ENCODE assay signal across 8 cellular contexts in the genomic region with DNA sequence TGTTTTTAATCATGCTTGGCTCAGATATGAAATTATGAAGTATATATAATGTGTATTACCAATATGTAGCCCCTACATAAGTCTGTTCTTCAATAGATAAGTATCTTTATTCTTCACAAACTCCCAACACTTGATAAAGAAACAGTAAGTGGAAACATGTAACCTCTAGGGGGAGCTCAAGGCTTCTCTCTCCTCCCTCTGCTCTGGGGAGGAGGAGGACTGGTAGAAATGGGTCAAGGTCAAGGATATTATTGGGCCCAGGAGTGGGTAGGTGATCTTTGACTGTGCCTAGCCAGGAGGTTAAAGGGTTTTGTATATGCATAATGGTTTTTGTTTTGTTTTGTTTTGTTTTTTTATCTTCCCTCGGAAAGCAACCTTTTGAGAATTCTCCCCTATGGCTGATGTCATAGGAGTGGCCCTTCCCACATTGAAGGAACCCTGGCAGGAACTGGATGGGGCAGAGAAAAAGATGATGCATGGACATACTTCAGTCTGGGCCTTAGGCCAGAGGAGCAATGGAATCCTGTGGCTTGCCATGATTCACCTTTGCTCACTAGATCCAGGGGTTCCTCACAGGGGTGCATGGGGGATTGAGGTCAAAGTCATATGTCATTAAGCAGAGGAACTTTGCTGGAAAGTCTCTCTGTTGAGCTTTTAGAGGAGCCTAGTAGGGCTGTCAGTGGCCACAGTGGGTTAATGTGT.
DNase-seq lines count a peak whose midpoint lies in the region; ATAC-seq and TF ChIP-seq lines count a peak whose summit lies in the region.

No MANE protein-coding gene starts in this region.

- H3K27ac Mint-ChIP-seq in activated CD8-positive, alpha-beta T cell treated with anti-CD3 and anti-CD28 coated beads for 36 hours, result peak overlapping the region; percentile 66
- no peak overlapping the region for H3K27ac Mint-ChIP-seq in glutamatergic neuron (ENCODE audit: unreplicated experiment)

- DNase-seq in AML-193 (lab: John Stamatoyannopoulos, UW) (peak; percentile 6), GM12864 (ENCODE audit: low read depth) (no peak), NCI-H1694 treated with DMSO at 0.1 percent for 48 hours (lab: John Stamatoyannopoulos, UW) (peak; percentile 56), glutamatergic neuron (no peak)
- peak; percentile 20 for DNase-seq in activated CD8-positive, alpha-beta T cell treated with anti-CD3 and anti-CD28 coated beads for 36 hours
- DNase-seq in stimulated activated naive CD8-positive, alpha-beta T cell treated with anti-CD3 and anti-CD28 coated beads, Interleukin-15, Interleukin-2, amounts not matched to agents 100 U/mL and 50 U/mL, for 24 hours, result no peak

- H3K36me3 Mint-ChIP-seq in activated CD8-positive, alpha-beta T cell treated with anti-CD3 and anti-CD28 coated beads for 36 hours (ENCODE audit: low read depth), result peaks cover 19% of the 10 kb centered on the region
- H3K36me3 Mint-ChIP-seq in glutamatergic neuron (ENCODE audit: unreplicated experiment), result no peaks in the 10 kb centered on the region

- peak; percentile 74 for ATAC-seq in activated CD8-positive, alpha-beta T cell treated with anti-CD3 and anti-CD28 coated beads for 36 hours
- ATAC-seq in stimulated activated naive CD8-positive, alpha-beta T cell treated with anti-CD3 and anti-CD28 coated beads, Interleukin-15, Interleukin-2, amounts not matched to agents 100 U/mL and 50 U/mL, for 24 hours, result peak; percentile 65
- ATAC-seq in HG02938 (IDR thresholded peaks at IDR 0.05; ENCODE audit: unreplicated experiment), result no peak
- no peak for ATAC-seq in HG02840 (IDR thresholded peaks at IDR 0.05; ENCODE audit: low FRiP score, unreplicated experiment)

- TF ChIP-seq CTCF in GM12864 (IDR thresholded peaks at IDR 0.05; ENCODE audit: low read depth, low read length, missing control alignments), result peak; percentile 43
- peak; percentile 66 for TF ChIP-seq CTCF in activated CD8-positive, alpha-beta T cell treated with anti-CD3 and anti-CD28 coated beads for 36 hours (IDR thresholded peaks at IDR 0.05)
- peak; percentile 44 for TF ChIP-seq CTCF in glutamatergic neuron (IDR thresholded peaks at IDR 0.05; ENCODE audit: partially characterized antibody, unreplicated experiment)

- POLR2A ChIA-PET in activated CD8-positive, alpha-beta T cell treated with anti-CD3 and anti-CD28 coated beads for 36 hours (lab: Charles Lee), result no interaction called here

- peaks cover 7% of the 10 kb centered on the region for H3K9me3 Mint-ChIP-seq in activated CD8-positive, alpha-beta T cell treated with anti-CD3 and anti-CD28 coated beads for 36 hours
- H3K9me3 Mint-ChIP-seq in glutamatergic neuron (ENCODE audit: unreplicated experiment), result peaks cover 1% of the 10 kb centered on the region

- no peak overlapping the region for H3K4me3 Mint-ChIP-seq in activated CD8-positive, alpha-beta T cell treated with anti-CD3 and anti-CD28 coated beads for 36 hours
- no peak overlapping the region for H3K4me3 Mint-ChIP-seq in glutamatergic neuron (ENCODE audit: unreplicated experiment)

- CTCF ChIA-PET in activated CD8-positive, alpha-beta T cell treated with anti-CD3 and anti-CD28 coated beads for 36 hours (lab: Charles Lee), result interaction anchor here (0.7 kb wide), 1 partner anchor 112 kb away, joined by 3 read pairs; no protein-coding TSS in a partner anchor

- peaks cover 50% of the 10 kb centered on the region for H3K4me1 Mint-ChIP-seq in activated CD8-positive, alpha-beta T cell treated with anti-CD3 and anti-CD28 coated beads for 36 hours (ENCODE audit: low read depth)
- peaks cover 1% of the 10 kb centered on the region for H3K4me1 Mint-ChIP-seq in glutamatergic neuron (ENCODE audit: low read depth, unreplicated experiment)

- H3K4me3 ChIP-seq in GM12864 (ENCODE audit: low read depth, low read length), result no peak overlapping the region

- intact Hi-C loops in activated CD8-positive, alpha-beta T cell treated with anti-CD3 and anti-CD28 coated beads for 36 hours (cut with micrococcal nuclease), result loop anchor here (5.0 kb wide), 1 partner anchor 181 kb away; no protein-coding TSS in a partner anchor

- H3K27me3 Mint-ChIP-seq in activated CD8-positive, alpha-beta T cell treated with anti-CD3 and anti-CD28 coated beads for 36 hours, result no peaks in the 10 kb centered on the region
- H3K27me3 Mint-ChIP-seq in glutamatergic neuron (ENCODE audit: unreplicated experiment), result no peaks in the 10 kb centered on the region

Comparison
In these comparisons a context has a peak if more than half of its experiments do, and no peak if none do; other contexts are left out.
1. DNase-seq: peak in AML-193 (2 of 2), NCI-H1694 treated with DMSO at 0.1 percent for 48 hours (single experiment) and activated CD8-positive, alpha-beta T cell treated with anti-CD3 and anti-CD28 coated beads for 36 hours (single experiment); none in GM12864 (single experiment), glutamatergic neuron (single experiment) and stimulated activated naive CD8-positive, alpha-beta T cell treated with anti-CD3 and anti-CD28 coated beads, Interleukin-15, Interleukin-2, amounts not matched to agents 100 U/mL and 50 U/mL, for 24 hours (single experiment).
2. ATAC-seq: peak in activated CD8-positive, alpha-beta T cell treated with anti-CD3 and anti-CD28 coated beads for 36 hours (single experiment) and stimulated activated naive CD8-positive, alpha-beta T cell treated with anti-CD3 and anti-CD28 coated beads, Interleukin-15, Interleukin-2, amounts not matched to agents 100 U/mL and 50 U/mL, for 24 hours (single experiment); none in HG02938 (single experiment) and HG02840 (single experiment).
3. Peak in every context shown above with its lines, with median percentiles within 50 percentile points of each other: CTCF ChIP-seq.